Comparison of ENCODE assay signal across 17 cellular contexts in genomic region chr5:77846422-77847128, GRCh38.
"Had no signal": no experiment of that assay in that cellular context is flagged by ENCODE, and none has a peak within 500 bp of the region (broad histone marks: within the 10 kb centered on the region; RNA-seq: fewer than 3 reads in every experiment).

No MANE protein-coding gene starts in this region.

- H3K36me3 ChIP-seq: heart left ventricle, lower lobe of right lung, pancreas, uterus had no signal

- H3K27me3 ChIP-seq: uterus had no signal

- DNase-seq: activated CD4-positive, alpha-beta memory T cell treated with anti-CD3 and anti-CD28 coated beads for 36 hours; activated CD4-positive, alpha-beta T cell treated with anti-CD3 and anti-CD28 coated beads for 36 hours; activated CD8-positive, alpha-beta memory T cell treated with anti-CD3 and anti-CD28 coated beads, Interleukin-2, amount 50 U/mL, for 4 hours; activated effector memory CD4-positive, alpha-beta T cell treated with anti-CD3 and anti-CD28 coated beads, Interleukin-2, amount 50 U/mL, for 16 hours; activated T-cell treated with anti-CD3 and anti-CD28 coated beads, Interleukin-2, amount 50 U/mL, for 48 hours; effector CD8-positive, alpha-beta T cell; heart left ventricle; left cardiac atrium; lower lobe of right lung; uterus had no signal

- H3K4me3 Mint-ChIP-seq: activated CD4-positive, alpha-beta memory T cell treated with anti-CD3 and anti-CD28 coated beads for 36 hours; activated CD4-positive, alpha-beta T cell treated with anti-CD3 and anti-CD28 coated beads for 36 hours; activated naive CD4-positive, alpha-beta T cell treated with anti-CD3 and anti-CD28 coated beads, Interleukin-2, amount 50 U/mL, for 24 hours; central memory CD8-positive, alpha-beta T cell; stimulated activated effector memory CD8-positive, alpha-beta T cell treated with anti-CD3 and anti-CD28 coated beads, Interleukin-12 subunit alpha, Interleukin-12 subunit beta, amount 100 ng/mL, for 72 hours had no signal

- H3K27ac ChIP-seq: coronary artery, heart left ventricle, lower lobe of right lung, pancreas, uterus had no signal

- H3K9me3 Mint-ChIP-seq: activated CD4-positive, alpha-beta memory T cell treated with anti-CD3 and anti-CD28 coated beads for 36 hours; activated naive CD4-positive, alpha-beta T cell treated with anti-CD3 and anti-CD28 coated beads, Interleukin-2, amount 50 U/mL, for 24 hours; central memory CD8-positive, alpha-beta T cell; mesothelial cell of epicardium; stimulated activated effector memory CD8-positive, alpha-beta T cell treated with anti-CD3 and anti-CD28 coated beads, Interleukin-12 subunit alpha, Interleukin-12 subunit beta, amount 100 ng/mL, for 72 hours had no signal

- ATAC-seq: activated CD4-positive, alpha-beta T cell treated with anti-CD3 and anti-CD28 coated beads for 36 hours; heart left ventricle; left cardiac atrium; lower lobe of right lung; pancreas; stimulated activated effector memory CD8-positive, alpha-beta T cell treated with anti-CD3 and anti-CD28 coated beads, Interleukin-12 subunit alpha, Interleukin-12 subunit beta, amount 100 ng/mL, for 72 hours had no signal

- H3K4me3 ChIP-seq: coronary artery, heart left ventricle, lower lobe of right lung, pancreas, uterus had no signal

- H3K4me1 ChIP-seq: uterus had no signal

- H3K9me3 ChIP-seq: heart left ventricle, lower lobe of right lung, pancreas, uterus had no signal

- FAIRE-seq: frontal cortex, pancreas had no signal

- H3K27ac Mint-ChIP-seq: activated CD4-positive, alpha-beta memory T cell treated with anti-CD3 and anti-CD28 coated beads for 36 hours; activated CD4-positive, alpha-beta T cell treated with anti-CD3 and anti-CD28 coated beads for 36 hours; activated naive CD4-positive, alpha-beta T cell treated with anti-CD3 and anti-CD28 coated beads, Interleukin-2, amount 50 U/mL, for 24 hours; mesothelial cell of epicardium; stimulated activated effector memory CD8-positive, alpha-beta T cell treated with anti-CD3 and anti-CD28 coated beads, Interleukin-12 subunit alpha, Interleukin-12 subunit beta, amount 100 ng/mL, for 72 hours had no signal

- H3K36me3 Mint-ChIP-seq: activated CD4-positive, alpha-beta memory T cell treated with anti-CD3 and anti-CD28 coated beads for 36 hours; activated naive CD4-positive, alpha-beta T cell treated with anti-CD3 and anti-CD28 coated beads, Interleukin-2, amount 50 U/mL, for 24 hours; mesothelial cell of epicardium; stimulated activated effector memory CD8-positive, alpha-beta T cell treated with anti-CD3 and anti-CD28 coated beads, Interleukin-12 subunit alpha, Interleukin-12 subunit beta, amount 100 ng/mL, for 72 hours had no signal
